1 cellular context compared by ENCODE assay signal in genomic region chr9:126474786-126475485, GRCh38.
TF ChIP-seq lines count a peak whose summit lies in the region.

No MANE protein-coding gene starts in this region.

TF ChIP-seq in H1, 55 proteins besides CTCF, POLR2A, EP300 and RAD21 (continued from another document):
- TF ChIP-seq SP2 (IDR thresholded peaks at IDR 0.05; ENCODE audit: low read length) (no peak), SUZ12 (IDR thresholded peaks at IDR 0.05; ENCODE audit: low read length) (no peak), SIX5 (IDR thresholded peaks at IDR 0.05; ENCODE audit: low read depth, low read length) (no peak), ATF2 (IDR thresholded peaks at IDR 0.05; ENCODE audit: low read length) (no peak), JUND (IDR thresholded peaks at IDR 0.05; ENCODE audit: low read length) (no peak), EZH2 (IDR thresholded peaks at IDR 0.05; ENCODE audit: low read depth, low read length, severe bottlenecking) (no peak), RXRA (IDR thresholded peaks at IDR 0.05; ENCODE audit: insufficient read depth, low read depth, low read length) (no peak)
